6 cellular contexts compared by ENCODE assay signal in the genomic region with DNA sequence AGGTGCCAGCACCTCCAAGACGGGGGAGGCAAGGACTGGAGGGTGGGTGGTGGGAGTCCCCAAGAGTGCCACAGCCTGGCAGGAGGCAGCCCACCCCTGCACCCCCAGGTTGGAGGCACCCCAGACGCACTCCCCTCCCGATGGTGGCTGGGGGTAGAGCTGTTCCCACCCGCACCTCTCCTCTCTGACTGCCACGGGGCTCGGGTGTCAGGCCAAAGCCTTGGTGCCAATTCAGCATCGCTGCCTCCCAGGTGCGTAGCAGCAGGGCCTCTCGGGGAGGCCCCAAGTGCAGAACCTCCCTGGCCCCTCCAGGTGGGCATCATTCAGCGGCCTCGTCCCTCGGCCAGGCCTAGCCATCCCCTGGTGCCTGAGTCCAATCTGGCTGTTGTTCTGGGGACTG.
"Had no signal": no experiment of that assay in that cellular context is flagged by ENCODE, and none has a peak within 500 bp of the region (broad histone marks: within the 10 kb centered on the region; RNA-seq: fewer than 3 reads in every experiment).

No MANE protein-coding gene starts in this region.

- H3K4me3 ChIP-seq: K562 had no signal

- H3K27me3 Mint-ChIP-seq: IgD-negative memory B cell had no signal

- DNase-seq: IMR-90, KBM-7, KG1 had no signal

- H3K36me3 Mint-ChIP-seq: IgD-negative memory B cell had no signal

- H3K27ac ChIP-seq: HL-60 had no signal

- H3K27ac Mint-ChIP-seq: IgD-negative memory B cell had no signal

- H3K4me1 Mint-ChIP-seq: IgD-negative memory B cell had no signal

- H3K4me3 Mint-ChIP-seq: IgD-negative memory B cell had no signal
